ENCODE assay signal across 11 cellular contexts in the genomic region with DNA sequence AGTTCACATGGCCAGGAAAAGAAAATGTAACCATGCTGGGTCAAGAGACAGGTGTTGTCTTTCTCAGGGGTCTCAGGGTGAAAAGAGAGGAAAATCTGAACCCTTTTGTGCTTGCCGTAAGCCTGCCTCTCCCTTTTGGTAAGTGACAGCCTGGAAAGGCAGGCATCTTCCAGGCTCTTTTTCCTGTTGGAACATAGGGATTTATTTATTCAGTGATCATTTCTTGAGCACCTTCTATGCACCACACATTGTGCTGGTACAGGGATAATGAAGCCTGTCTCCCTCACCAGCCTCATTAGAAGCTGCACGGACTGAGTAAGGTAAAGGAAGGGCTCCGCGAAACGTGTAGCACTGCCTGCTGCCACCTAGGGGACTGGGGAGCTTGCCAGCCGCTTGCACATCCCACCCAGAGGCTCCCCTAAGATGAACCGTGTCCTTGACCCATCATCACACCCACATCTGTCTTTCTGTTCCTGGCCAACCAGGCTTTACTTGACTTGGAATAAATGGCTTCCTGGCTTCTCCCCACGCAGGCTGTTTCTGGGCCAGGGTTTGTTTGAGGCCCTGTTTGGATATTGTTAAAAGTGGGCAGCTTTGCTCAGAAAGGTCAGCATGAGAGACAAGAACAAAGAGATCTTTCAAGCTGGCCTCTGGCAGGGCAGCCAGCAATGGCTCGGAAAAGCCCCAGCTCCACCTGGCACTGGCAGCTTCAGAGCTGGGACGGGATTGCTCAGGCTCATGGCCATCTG. TPM values are rescaled to one million over a fixed set of nuclear protein-coding genes. Genes with fewer than 3 reads are reported as not detected.
DNase-seq lines count a peak whose midpoint lies in the region; ATAC-seq and TF ChIP-seq lines count a peak whose summit lies in the region.
"Had no signal": no experiment of that assay in that cellular context is flagged by ENCODE, and none has a peak within 500 bp of the region (broad histone marks: within the 10 kb centered on the region; RNA-seq: fewer than 3 reads in every experiment).

No MANE protein-coding gene starts in this region.

- H3K4me3 Mint-ChIP-seq in type B pancreatic cell (no peak overlapping the region), T-helper 17 cell (no peak overlapping the region)
- H3K4me3 Mint-ChIP-seq: T-cell had no signal

- H3K27ac ChIP-seq in dorsolateral prefrontal cortex = peak overlapping the region; percentile 22 to 100 (median 98)

- H3K9me3 ChIP-seq in T-helper 17 cell (ENCODE audit: control insufficient read depth, low read length, poor library complexity, severe bottlenecking) = no peaks in the 10 kb centered on the region

- H3K9me3 Mint-ChIP-seq in type B pancreatic cell = no peaks in the 10 kb centered on the region
- H3K9me3 Mint-ChIP-seq: T-cell had no signal

- peak; percentile 58 for DNase-seq in NCI-H82 (lab: John Stamatoyannopoulos, UW)
- DNase-seq in NCI-H82 treated with DMSO at 0.1 percent for 48 hours (lab: John Stamatoyannopoulos, UW; ENCODE audit: unreplicated experiment) = no peak
- peak; percentile 70 to 92 (median 90) for DNase-seq in dorsolateral prefrontal cortex
- DNase-seq in middle frontal gyrus (ENCODE audit: extremely low spot score, low spot score) = peak; percentile 82
- no peak for DNase-seq in type B pancreatic cell (ENCODE audit: extremely low spot score, unreplicated experiment)
- DNase-seq in T-helper 17 cell = no peak
- DNase-seq: ACHN, T-cell had no signal

- TF ChIP-seq CTCF in dorsolateral prefrontal cortex (IDR thresholded peaks at IDR 0.05 in 54 of 56, conservative IDR thresholded peaks at IDR 0.05 in 2 of 56; ENCODE audit: low read depth in 1 of 56, partially characterized antibody in 56 of 56) (peak in 52 of 56 donors; percentile 5 to 77 (median 52)), type B pancreatic cell (conservative IDR thresholded peaks at IDR 0.05) (peak; percentile 53)

- ATAC-seq in T-helper 17 cell = no peak
- no peak for ATAC-seq in HG03460 (IDR thresholded peaks at IDR 0.05; ENCODE audit: unreplicated experiment)
- ATAC-seq in GM21360 (IDR thresholded peaks at IDR 0.05; ENCODE audit: unreplicated experiment) = no peak
- ATAC-seq: GM12878, T-cell had no signal

- H3K27me3 ChIP-seq in dorsolateral prefrontal cortex = no peaks in the 10 kb centered on the region

- H3K27me3 Mint-ChIP-seq in type B pancreatic cell = no peaks in the 10 kb centered on the region
- H3K27me3 Mint-ChIP-seq in T-helper 17 cell = no peaks in the 10 kb centered on the region
- H3K27me3 Mint-ChIP-seq: T-cell had no signal

- peaks cover 23% of the 10 kb centered on the region for H3K4me1 Mint-ChIP-seq in type B pancreatic cell (ENCODE audit: unreplicated experiment)
- H3K4me1 Mint-ChIP-seq in T-helper 17 cell = peaks cover 36% of the 10 kb centered on the region

- peaks cover 9% of the 10 kb centered on the region for H3K36me3 Mint-ChIP-seq in type B pancreatic cell
- peaks cover 6% of the 10 kb centered on the region for H3K36me3 Mint-ChIP-seq in T-helper 17 cell (ENCODE audit: low read depth)

- intact Hi-C loops in dorsolateral prefrontal cortex (cut with DNase I) = loop anchor here in 1 of 2 donors (1.0 kb wide), 1 partner anchor 322 kb away; no protein-coding TSS in a partner anchor

- H3K27ac Mint-ChIP-seq in type B pancreatic cell (peak overlapping the region; percentile 48), T-helper 17 cell (no peak overlapping the region)
- H3K27ac Mint-ChIP-seq: T-cell had no signal

- H3K4me3 ChIP-seq in dorsolateral prefrontal cortex = peak overlapping the region in 14 of 59 donors; percentile 5 to 57 (median 24)
- H3K4me3 ChIP-seq: GM12878 had no signal

RNA-seq across cellular contexts. Expression of gene TTC7A, which starts 47.9 kb away (rescaled TPM):
- 10 to 100 TPM; 15.2 to 63.1 (median 25.3) TPM for total RNA-seq in dorsolateral prefrontal cortex
- total RNA-seq in type B pancreatic cell (ENCODE audit: low replicate concordance) = 15.9 and 19.8 TPM in 2 replicates
- total RNA-seq in T-helper 17 cell = 10 to 100 TPM; 56.3 to 63.0 TPM

Comparison
In these comparisons a context has a peak if more than half of its experiments do, and no peak if none do; other contexts are left out.
1. DNase-seq: peak in NCI-H82 (single experiment), dorsolateral prefrontal cortex (10 of 10) and middle frontal gyrus (single experiment); none in NCI-H82 treated with DMSO at 0.1 percent for 48 hours (single experiment), type B pancreatic cell (single experiment) and T-helper 17 cell (0 of 3).